Comparison of ENCODE assay signal across 8 cellular contexts in genomic region chr22:25420925-25421904, GRCh38.
DNase-seq lines count a peak whose midpoint lies in the region; ATAC-seq and TF ChIP-seq lines count a peak whose summit lies in the region.

No MANE protein-coding gene starts in this region.

- H3K36me3 ChIP-seq in endocrine pancreas (ENCODE audit: control insufficient read depth, insufficient read depth, low read length) (no peaks in the 10 kb centered on the region), neutrophil (no peaks in the 10 kb centered on the region)

- no peak for TF ChIP-seq CTCF in neutrophil (IDR thresholded peaks at IDR 0.05)

- DNase-seq in D341Med (ENCODE audit: low spot score) (peak; percentile 69), NCI-H1105 (lab: John Stamatoyannopoulos, UW) (peak; percentile 31), NCI-H2081 treated with DMSO at 0.1 percent for 48 hours (lab: John Stamatoyannopoulos, UW) (no peak), caudate nucleus (lab: John Stamatoyannopoulos, UW) (no peak)
- no peak for DNase-seq in stimulated activated naive CD4-positive, alpha-beta T cell (lab: John Stamatoyannopoulos, UW)

- H3K4me3 ChIP-seq in endocrine pancreas (ENCODE audit: control insufficient read depth, insufficient read depth, low read length) (peak overlapping the region; percentile 52), neutrophil (ENCODE audit: low read depth in 1 of 2, low read length in 1 of 2) (peak overlapping the region; percentile 56 to 63)

- no peaks in the 10 kb centered on the region for H3K27me3 ChIP-seq in endocrine pancreas (ENCODE audit: control insufficient read depth, insufficient read depth, low read length)
- peaks cover 41% of the 10 kb centered on the region for H3K27me3 ChIP-seq in neutrophil

- ATAC-seq in GM18505 (IDR thresholded peaks at IDR 0.05; ENCODE audit: unreplicated experiment), result no peak

- no peaks in the 10 kb centered on the region for H3K9me3 ChIP-seq in endocrine pancreas (ENCODE audit: control insufficient read depth, low read length)
- no peaks in the 10 kb centered on the region for H3K9me3 ChIP-seq in neutrophil

- no peak overlapping the region for H3K27ac ChIP-seq in neutrophil
- no peak overlapping the region for H3K27ac ChIP-seq in caudate nucleus (ENCODE audit: low read depth, low read length)

- no peak for TF ChIP-seq POLR2A in GM18505 (IDR thresholded peaks at IDR 0.05; ENCODE audit: borderline replicate concordance, extremely low read depth, insufficient read depth, insufficient read length)

- H3K9ac ChIP-seq in endocrine pancreas (ENCODE audit: control insufficient read depth, insufficient read depth, low read length), result peak overlapping the region; percentile 34

- H3K4me1 ChIP-seq in endocrine pancreas (ENCODE audit: control insufficient read depth, insufficient read depth, low read length) (peaks cover 4% of the 10 kb centered on the region), neutrophil (ENCODE audit: control insufficient read depth in 1 of 2, insufficient read depth in 1 of 2, low read depth in 1 of 2, low read length in 1 of 2) (peaks cover 34 to 39% of the 10 kb centered on the region in 2 experiments)

Comparison
In these comparisons a context has a peak if more than half of its experiments do, and no peak if none do; other contexts are left out.
1. DNase-seq: peak in D341Med (single experiment) and NCI-H1105 (single experiment); none in NCI-H2081 treated with DMSO at 0.1 percent for 48 hours (single experiment), caudate nucleus (0 of 61) and stimulated activated naive CD4-positive, alpha-beta T cell (0 of 6).